Comparison of ENCODE assay signal across 8 cellular contexts in the genomic region with DNA sequence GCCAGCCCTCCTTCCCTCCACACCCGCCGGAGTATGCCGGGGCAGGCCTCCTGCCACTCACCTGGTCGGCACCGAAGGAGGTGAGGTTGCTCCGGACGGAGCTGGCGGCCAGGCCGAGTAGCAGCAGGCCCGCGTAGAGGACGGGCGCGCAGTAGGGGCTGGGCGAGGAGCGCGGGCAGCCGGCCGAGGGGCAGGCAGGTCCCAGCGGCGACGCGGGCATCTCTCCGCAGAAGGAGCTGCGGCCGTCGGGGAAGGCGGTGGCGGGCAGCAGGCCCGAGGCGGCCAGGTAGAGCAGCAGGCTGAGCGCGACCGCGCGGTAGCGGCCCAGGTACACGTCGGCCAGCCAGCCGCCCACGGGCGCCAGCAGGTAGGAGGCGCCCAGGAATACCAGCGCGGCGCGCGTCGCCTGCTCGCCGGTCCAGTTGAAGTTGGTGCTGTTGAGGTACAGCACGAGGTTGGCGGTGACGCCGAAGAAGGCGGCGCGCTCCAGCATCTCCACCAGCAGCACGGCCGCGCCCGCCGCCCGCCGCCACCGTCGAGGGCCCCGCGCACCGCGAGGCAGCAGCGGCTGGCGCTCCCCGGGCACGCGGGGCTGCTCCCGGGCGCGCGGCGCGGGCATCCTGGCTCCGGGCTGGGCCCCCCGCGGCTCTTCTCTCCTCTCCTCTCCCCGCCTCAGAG. TPM values are rescaled to one million over a fixed set of nuclear protein-coding genes. Genes with fewer than 3 reads are reported as not detected.
DNase-seq lines count a peak whose midpoint lies in the region; ATAC-seq, FAIRE-seq and TF ChIP-seq lines count a peak whose summit lies in the region.

No MANE protein-coding gene starts in this region.

- CTCF ChIA-PET in activated naive CD4-positive, alpha-beta T cell treated with anti-CD3 and anti-CD28 coated beads for 36 hours (lab: Charles Lee): interaction anchor here (1.4 kb wide), 1 partner anchor 120 kb away, joined by 7 read pairs; no protein-coding TSS in a partner anchor

- intact Hi-C loops in activated naive CD4-positive, alpha-beta T cell treated with anti-CD3 and anti-CD28 coated beads for 36 hours (cut with micrococcal nuclease): loop anchor here (5.0 kb wide), 1 partner anchor 109 kb away; a partner anchor contains a TSS
- intact Hi-C loops in kidney (cut with DNase I): no loop called here

- peaks cover 27% of the 10 kb centered on the region for H3K4me1 Mint-ChIP-seq in activated naive CD4-positive, alpha-beta T cell treated with anti-CD3 and anti-CD28 coated beads for 36 hours (ENCODE audit: low read depth)

- H3K4me3 ChIP-seq in kidney (ENCODE audit: low read length in 2 of 2): peak overlapping the region; percentile 62 to 69

- H3K9me3 ChIP-seq in kidney (ENCODE audit: control insufficient read depth in 1 of 2, low read length in 2 of 2): no peaks in the 10 kb centered on the region

- H3K36me3 Mint-ChIP-seq in activated naive CD4-positive, alpha-beta T cell treated with anti-CD3 and anti-CD28 coated beads for 36 hours (ENCODE audit: low read depth): peaks cover 2% of the 10 kb centered on the region

- peak; percentile 56 for DNase-seq in GM20000 (ENCODE audit: low spot score)
- DNase-seq in activated naive CD4-positive, alpha-beta T cell treated with anti-CD3 and anti-CD28 coated beads for 36 hours: peak; percentile 45
- peak; percentile 82 for DNase-seq in kidney
- peak; percentile 16 to 54 (median 29) for DNase-seq in stimulated activated naive CD4-positive, alpha-beta T cell (lab: John Stamatoyannopoulos, UW)
- DNase-seq in NCI-H2029 treated with DMSO at 0.1 percent for 48 hours (lab: John Stamatoyannopoulos, UW): no peak
- DNase-seq in HPDE6-E6E7 (ENCODE audit: extremely low spot score): no peak

- peak overlapping the region in 1 of 2 donors; percentile 87 for H3K27ac ChIP-seq in kidney (ENCODE audit: low read depth in 2 of 2, low read length in 2 of 2)

- no peaks in the 10 kb centered on the region for H3K27me3 Mint-ChIP-seq in activated naive CD4-positive, alpha-beta T cell treated with anti-CD3 and anti-CD28 coated beads for 36 hours (ENCODE audit: low read depth)

- H3K27ac Mint-ChIP-seq in activated naive CD4-positive, alpha-beta T cell treated with anti-CD3 and anti-CD28 coated beads for 36 hours: no peak overlapping the region

- FAIRE-seq in kidney (lab: Jason Lieb, UNC): no peak

- no peaks in the 10 kb centered on the region for H3K36me3 ChIP-seq in kidney (ENCODE audit: control insufficient read depth in 1 of 2, insufficient read depth in 2 of 2, low read length in 2 of 2)

- H3K4me3 Mint-ChIP-seq in activated naive CD4-positive, alpha-beta T cell treated with anti-CD3 and anti-CD28 coated beads for 36 hours: peak overlapping the region; percentile 68

- H3K9me3 Mint-ChIP-seq in activated naive CD4-positive, alpha-beta T cell treated with anti-CD3 and anti-CD28 coated beads for 36 hours: no peaks in the 10 kb centered on the region

- ATAC-seq in HG02642 (IDR thresholded peaks at IDR 0.05; ENCODE audit: poor library complexity, unreplicated experiment): no peak
- no peak for ATAC-seq in HG03097 (IDR thresholded peaks at IDR 0.05; ENCODE audit: low FRiP score, unreplicated experiment)

- TF ChIP-seq CTCF in GM20000 (IDR thresholded peaks at IDR 0.05; ENCODE audit: extremely low read depth, missing control alignments) (no peak), kidney (IDR thresholded peaks at IDR 0.05; ENCODE audit: borderline replicate concordance, extremely low read depth, insufficient read depth) (no peak)

- no peak overlapping the region for H3K9ac ChIP-seq in kidney (ENCODE audit: low read length in 2 of 2)

- H3K4me1 ChIP-seq in kidney (ENCODE audit: control insufficient read depth in 1 of 2, insufficient read depth in 1 of 2, low read depth in 1 of 2, low read length in 2 of 2): peaks cover 0 to 2% of the 10 kb centered on the region in 2 donors

RNA-seq across cellular contexts. Expression of a gene that starts 0.9 kb away (rescaled TPM):
- total RNA-seq in activated naive CD4-positive, alpha-beta T cell treated with anti-CD3 and anti-CD28 coated beads for 36 hours: 1 to 10 TPM; 5.6 to 5.8 TPM
- total RNA-seq in kidney: 27.0 TPM
- 26.6 TPM for polyA plus RNA-seq in kidney (ENCODE audit: insufficient read depth, low read depth, low replicate concordance)

RNA-seq across cellular contexts. Expression of a gene that starts 20.4 kb away (rescaled TPM):
- total RNA-seq in activated naive CD4-positive, alpha-beta T cell treated with anti-CD3 and anti-CD28 coated beads for 36 hours: 100 to 1,000 TPM; 227 to 234 TPM
- 6.7 TPM for total RNA-seq in kidney
- polyA plus RNA-seq in kidney (ENCODE audit: insufficient read depth, low read depth, low replicate concordance): 0.24 TPM

RNA-seq across cellular contexts. Expression of a gene that starts 26.8 kb away (rescaled TPM):
- 1 to 10 TPM; 1.2 to 2.3 TPM for total RNA-seq in activated naive CD4-positive, alpha-beta T cell treated with anti-CD3 and anti-CD28 coated beads for 36 hours
- total RNA-seq in kidney: 19.1 TPM
- 17.2 TPM for polyA plus RNA-seq in kidney (ENCODE audit: insufficient read depth, low read depth, low replicate concordance)

RNA-seq across cellular contexts. Expression of a gene that starts 37.1 kb away (rescaled TPM):
- total RNA-seq in activated naive CD4-positive, alpha-beta T cell treated with anti-CD3 and anti-CD28 coated beads for 36 hours: 100 to 1,000 TPM in 1 of 2 experiments, 10 to 100 TPM in 1; 94.0 to 103 TPM
- total RNA-seq in kidney: 130 TPM
- 139 TPM for polyA plus RNA-seq in kidney (ENCODE audit: insufficient read depth, low read depth, low replicate concordance)

RNA-seq across cellular contexts. Expression of a gene that starts 44.7 kb away (rescaled TPM):
- total RNA-seq in activated naive CD4-positive, alpha-beta T cell treated with anti-CD3 and anti-CD28 coated beads for 36 hours: 100 to 1,000 TPM; 108 to 119 TPM
- 72.1 TPM for total RNA-seq in kidney
- polyA plus RNA-seq in kidney (ENCODE audit: insufficient read depth, low read depth, low replicate concordance): 70.7 TPM

Comparison
In these comparisons a context has a peak if more than half of its experiments do, and no peak if none do; other contexts are left out.
1. DNase-seq: peak in GM20000 (single experiment), activated naive CD4-positive, alpha-beta T cell treated with anti-CD3 and anti-CD28 coated beads for 36 hours (single experiment), kidney (single experiment) and stimulated activated naive CD4-positive, alpha-beta T cell (6 of 6); none in NCI-H2029 treated with DMSO at 0.1 percent for 48 hours (single experiment) and HPDE6-E6E7 (single experiment).
2. RNA of a gene that starts 20.4 kb away (total RNA-seq): 227 to 234 TPM in activated naive CD4-positive, alpha-beta T cell treated with anti-CD3 and anti-CD28 coated beads for 36 hours; 6.7 TPM in kidney (single experiment); every median in the first group is over 10 times any median in the second.